ENCODE assay signal across 27 cellular contexts in the genomic region with DNA sequence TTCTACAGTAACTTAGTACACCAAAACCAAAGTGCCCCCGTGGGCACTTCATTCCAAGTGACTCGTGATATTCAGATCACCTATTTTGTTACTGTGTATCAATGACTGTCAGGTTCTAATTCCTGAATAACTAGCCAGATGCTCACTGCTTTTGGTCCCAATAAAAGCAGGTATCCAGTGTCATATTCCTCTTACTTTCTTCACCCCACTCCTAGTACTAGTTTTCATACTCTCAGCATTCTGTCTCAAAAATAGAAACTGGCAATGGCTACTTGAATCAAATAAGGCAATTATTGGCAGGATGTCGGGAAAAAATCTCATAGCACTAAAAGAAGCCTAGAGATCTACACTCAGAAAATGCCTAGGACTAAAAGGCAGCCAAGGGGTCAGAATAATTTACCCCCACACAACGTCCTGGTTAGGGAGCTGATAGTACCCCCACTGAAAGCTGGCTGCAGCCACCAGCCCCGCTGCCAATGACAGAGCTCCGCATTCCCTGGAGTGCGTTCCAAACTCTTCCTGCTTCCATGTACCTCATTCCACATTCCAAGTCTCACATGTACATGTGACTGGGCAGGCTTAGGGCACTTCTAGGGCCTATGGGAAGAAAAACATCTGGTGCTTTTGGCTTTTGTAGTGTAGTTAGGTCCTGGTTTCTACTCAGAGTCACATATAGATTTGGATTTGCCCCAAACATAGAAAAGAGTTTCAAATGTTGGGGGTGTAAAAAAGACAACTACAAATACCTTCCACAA.
"Had no signal": no experiment of that assay in that cellular context is flagged by ENCODE, and none has a peak within 500 bp of the region (broad histone marks: within the 10 kb centered on the region; RNA-seq: fewer than 3 reads in every experiment).

No MANE protein-coding gene starts in this region.

- H3K36me3 ChIP-seq: left lung, lower lobe of right lung, ovary, sigmoid colon, spleen, tibial nerve, uterus had no signal

- FAIRE-seq: islet of Langerhans, kidney, small intestine had no signal

- ATAC-seq: left colon; left lung; lower lobe of right lung; naive thymus-derived CD8-positive, alpha-beta T cell; stimulated activated effector memory CD8-positive, alpha-beta T cell treated with anti-CD3 and anti-CD28 coated beads, Interleukin-12 subunit alpha, Interleukin-12 subunit beta, amount 100 ng/mL, for 72 hours had no signal

- DNase-seq: hypothalamus; immature natural killer cell; kidney; left colon; left lung; lower lobe of right lung; mammary epithelial cell; mesenchymal stem cell; naive thymus-derived CD8-positive, alpha-beta T cell; nucleus accumbens; ovary; retina; right cardiac atrium; sigmoid colon; small intestine; spleen; stimulated activated CD4-positive, alpha-beta T cell treated with anti-CD3 and anti-CD28 coated beads, Interleukin-4, amount 100 ng/mL, for 24 hours; stimulated activated naive CD4-positive, alpha-beta T cell; substantia nigra; uterus had no signal

- H3K4me3 Mint-ChIP-seq: immature natural killer cell; naive thymus-derived CD8-positive, alpha-beta T cell; nephron; stimulated activated effector memory CD8-positive, alpha-beta T cell treated with anti-CD3 and anti-CD28 coated beads, Interleukin-12 subunit alpha, Interleukin-12 subunit beta, amount 100 ng/mL, for 72 hours; stimulated activated naive CD8-positive, alpha-beta T cell treated with anti-CD3 and anti-CD28 coated beads, Interleukin-15, Interleukin-2, amounts not matched to agents 100 ng/mL and 50 ng/mL, for 24 hours; type B pancreatic cell had no signal

- H3K27ac Mint-ChIP-seq: immature natural killer cell; nephron; progenitor cell of endocrine pancreas; stimulated activated effector memory CD8-positive, alpha-beta T cell treated with anti-CD3 and anti-CD28 coated beads, Interleukin-12 subunit alpha, Interleukin-12 subunit beta, amount 100 ng/mL, for 72 hours; stimulated activated naive CD8-positive, alpha-beta T cell treated with anti-CD3 and anti-CD28 coated beads, Interleukin-15, Interleukin-2, amounts not matched to agents 100 ng/mL and 50 ng/mL, for 24 hours; type B pancreatic cell had no signal

- H3K4me3 ChIP-seq: left lung, lower lobe of right lung, ovary, sigmoid colon, spleen, tibial nerve, uterus had no signal

- H3K27ac ChIP-seq: left lung, lower lobe of right lung, ovary, spleen, tibial nerve, uterus had no signal

- H3K4me1 Mint-ChIP-seq: immature natural killer cell; stimulated activated effector memory CD8-positive, alpha-beta T cell treated with anti-CD3 and anti-CD28 coated beads, Interleukin-12 subunit alpha, Interleukin-12 subunit beta, amount 100 ng/mL, for 72 hours had no signal

- H3K36me3 Mint-ChIP-seq: immature natural killer cell; stimulated activated effector memory CD8-positive, alpha-beta T cell treated with anti-CD3 and anti-CD28 coated beads, Interleukin-12 subunit alpha, Interleukin-12 subunit beta, amount 100 ng/mL, for 72 hours; type B pancreatic cell had no signal

- H3K9me3 ChIP-seq: lower lobe of right lung, ovary, sigmoid colon, uterus had no signal

- H3K9me3 Mint-ChIP-seq: stimulated activated effector memory CD8-positive, alpha-beta T cell treated with anti-CD3 and anti-CD28 coated beads, Interleukin-12 subunit alpha, Interleukin-12 subunit beta, amount 100 ng/mL, for 72 hours; stimulated activated naive CD8-positive, alpha-beta T cell treated with anti-CD3 and anti-CD28 coated beads, Interleukin-15, Interleukin-2, amounts not matched to agents 100 ng/mL and 50 ng/mL, for 24 hours had no signal

- H3K27me3 ChIP-seq: ovary had no signal
